In genomic region chr5:73188764-73189521, GRCh38 we compare ENCODE assay signal across 15 cellular contexts. TPM values are rescaled to one million over a fixed set of nuclear protein-coding genes. Genes with fewer than 3 reads are reported as not detected.
A peak's percentile ranks its signal among the peaks of the same experiment; 100 is the strongest.
DNase-seq lines count a peak whose midpoint lies in the region; ATAC-seq, FAIRE-seq and TF ChIP-seq lines count a peak whose summit lies in the region.
"Had no signal": no experiment of that assay in that cellular context is flagged by ENCODE, and none has a peak within 500 bp of the region (broad histone marks: within the 10 kb centered on the region; RNA-seq: fewer than 3 reads in every experiment).

No MANE protein-coding gene starts in this region.

- H3K27me3 ChIP-seq in GM23248 (replicated peaks; ENCODE audit: insufficient read depth), result no peaks in the 10 kb centered on the region

- peak overlapping the region; percentile 46 for H3K9ac ChIP-seq in GM23248
- H3K9ac ChIP-seq: BLaER1 treated with 17β-estradiol and CSF1 and Interleukin-3, amounts not matched to agents 10 nM and 100 nM had no signal

- H3K4me2 ChIP-seq in GM23248 (ENCODE audit: unreplicated experiment), result peak overlapping the region; percentile 47
- H3K4me2 ChIP-seq: BLaER1 treated with 17β-estradiol and CSF1 and Interleukin-3, amounts not matched to agents 10 nM and 100 nM had no signal

- H3K27ac ChIP-seq in GM23248 (peak overlapping the region; percentile 73), coronary artery (no peak overlapping the region)
- H3K27ac ChIP-seq: BLaER1 treated with 17β-estradiol and CSF1 and Interleukin-3, amounts not matched to agents 10 nM and 100 nM had no signal

- H4K20me1 ChIP-seq in GM23248 (ENCODE audit: insufficient read depth), result no peaks in the 10 kb centered on the region
- H4K20me1 ChIP-seq: BLaER1 treated with 17β-estradiol and CSF1 and Interleukin-3, amounts not matched to agents 10 nM and 100 nM had no signal

- peaks cover 28% of the 10 kb centered on the region for H3K4me1 ChIP-seq in GM23248 (ENCODE audit: insufficient read depth)
- H3K4me1 ChIP-seq: BLaER1 treated with 17β-estradiol and CSF1 and Interleukin-3, amounts not matched to agents 10 nM and 100 nM had no signal

- no peaks in the 10 kb centered on the region for H3K79me2 ChIP-seq in GM23248 (ENCODE audit: insufficient read depth)

- no peak for FAIRE-seq in D721Med (lab: Jason Lieb, UNC)

- H3K9me2 ChIP-seq in GM23248 (ENCODE audit: insufficient read depth), result no peaks in the 10 kb centered on the region

- H3K4me3 ChIP-seq in GM23248 (peak overlapping the region; percentile 31; the same call in 1 of the 2 replicates), coronary artery (no peak overlapping the region)
- H3K4me3 ChIP-seq: BLaER1 treated with 17β-estradiol and CSF1 and Interleukin-3, amounts not matched to agents 10 nM and 100 nM had no signal

- TF ChIP-seq CTCF in D721Med (IDR thresholded peaks at IDR 0.05; ENCODE audit: insufficient read depth, missing control alignments) (no peak), coronary artery (IDR thresholded peaks at IDR 0.05) (no peak)

- in situ Hi-C loops in ACHN (cut with HindIII; ENCODE audit: low pct_ligation_motif_present, low pct_unique_long_range_greater_than_20kb, low sequenced_read_pairs) (no loop called here), GM23248 (cut with MboI) (no loop called here), SK-MEL-5 (cut with HindIII; ENCODE audit: low pct_unique_long_range_greater_than_20kb, low sequenced_read_pairs) (loop anchor here (25.0 kb wide), 2 partner anchors 102 to 277 kb away; no protein-coding TSS in a partner anchor)

- H3K36me3 ChIP-seq in GM23248 (ENCODE audit: low read depth), result no peaks in the 10 kb centered on the region
- H3K36me3 ChIP-seq: BLaER1 treated with 17β-estradiol and CSF1 and Interleukin-3, amounts not matched to agents 10 nM and 100 nM had no signal

- no peaks in the 10 kb centered on the region for H3K9me3 ChIP-seq in GM23248 (ENCODE audit: low read depth)

- WGBS in GM23248 (ENCODE audit: low coverage in 1 of 2, low lambda C conversion rate in 2 of 2, missing lambda C conversion rate in 2 of 2), 2 experiments, result 68 to 73% methylated on average over 2 of the region's 2 CpGs

- no peak for ATAC-seq in GM19463 (IDR thresholded peaks at IDR 0.05; ENCODE audit: unreplicated experiment)
- ATAC-seq in GM18868 (IDR thresholded peaks at IDR 0.05; ENCODE audit: unreplicated experiment), result no peak
- ATAC-seq: activated naive CD4-positive, alpha-beta T cell treated with anti-CD3 and anti-CD28 coated beads, Interleukin-2, amount 50 U/mL, for 72 hours had no signal

- H3F3A ChIP-seq in GM23248 (ENCODE audit: insufficient read depth), result peaks cover 18% of the 10 kb centered on the region

- H2AFZ ChIP-seq in GM23248, result peak overlapping the region; percentile 80

- DNase-seq in ACHN, result peak; percentile 63
- DNase-seq in GM23248, result peak; percentile 56
- DNase-seq in SK-MEL-5 (ENCODE audit: low read depth, low spot score), result peak; percentile 24
- peak; percentile 47 for DNase-seq in hepatic stellate cell (ENCODE audit: low spot score)
- no peak for DNase-seq in D721Med (ENCODE audit: insufficient read length, low spot score)
- DNase-seq in coronary artery (ENCODE audit: low spot score), result no peak
- DNase-seq: dermis blood vessel endothelial cell, NCI-H1417 treated with DMSO at 0.1 percent for 48 hours had no signal

RNA-seq across cellular contexts. Expression of gene TMEM174, which starts 15.9 kb away (rescaled TPM):
- not detected in 2 replicates for total RNA-seq in GM23248 (2014; rRNA removed; shearing (Covaris generic))
- not detected in 2 replicates for polyA plus RNA-seq in GM23248 (2016; fragmentation: Nextera tagmentation; extraction: Ambion mirVana)
- total RNA-seq in SK-MEL-5 (2014; rRNA removed; shearing (Covaris generic)), result not detected in 2 replicates
- not detected in 2 replicates for polyA plus RNA-seq in SK-MEL-5 (2015; cell fraction: cytosol; rRNA removed)
- polyA plus RNA-seq in SK-MEL-5 (2015; cell fraction: nucleus; rRNA removed), result not detected in 2 replicates
- total RNA-seq: activated CD8-positive, alpha-beta memory T cell treated with anti-CD3 and anti-CD28 coated beads for 36 hours; activated naive CD4-positive, alpha-beta T cell treated with anti-CD3 and anti-CD28 coated beads, Interleukin-2, amount 50 U/mL, for 72 hours; dermis blood vessel endothelial cell; lower leg skin; T-helper 2 cell treated with Interferon-gamma antibody and Interleukin-4, amounts not matched to agents 100 ng/mL and 5 ng/mL, for 36 hours had no signal

Comparison
In these comparisons a context has a peak if more than half of its experiments do, and no peak if none do; other contexts are left out.
1. DNase-seq: peak in ACHN (single experiment), GM23248 (single experiment), SK-MEL-5 (single experiment) and hepatic stellate cell (single experiment); none in D721Med (single experiment) and coronary artery (single experiment).